Comparison of ENCODE assay signal across 8 cellular contexts in the genomic region with DNA sequence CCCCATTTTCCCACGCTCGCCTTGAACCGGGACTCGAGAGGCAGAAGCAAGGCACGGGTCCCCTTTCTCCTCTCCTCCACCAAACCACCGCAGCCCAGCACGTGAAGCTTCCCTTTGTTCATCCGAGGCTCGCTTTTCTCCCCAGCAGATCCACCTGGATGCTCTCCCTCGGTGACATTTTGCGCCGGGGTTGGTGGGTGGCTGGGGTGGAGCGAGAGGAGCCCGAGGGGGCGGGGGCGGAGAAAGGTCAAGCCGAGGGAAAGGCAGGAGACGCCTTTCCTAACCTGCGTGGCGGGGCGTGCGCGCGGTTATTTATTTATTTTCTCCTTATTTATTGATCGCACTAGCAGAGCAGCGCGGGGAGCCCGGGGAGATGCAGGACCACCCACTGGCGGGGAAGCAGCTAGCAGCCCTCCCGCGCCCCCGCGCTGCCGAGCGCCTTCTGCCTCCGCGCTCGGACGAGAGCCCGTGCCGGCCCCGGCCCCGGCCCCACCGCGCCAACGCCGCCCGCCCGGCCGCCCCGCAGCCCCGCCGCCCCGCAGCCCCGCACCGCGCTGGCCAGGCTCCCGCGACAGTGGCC. TPM values are rescaled to one million over a fixed set of nuclear protein-coding genes. Genes with fewer than 3 reads are reported as not detected.
DNase-seq lines count a peak whose midpoint lies in the region; ATAC-seq lines count a peak whose summit lies in the region.

KCND2 (plus strand) TSS at position 280 of the 580 bp plus-strand sequence.

- DNase-seq in DMS153 treated with DMSO at 0.1 percent for 48 hours (lab: John Stamatoyannopoulos, UW; ENCODE audit: unreplicated experiment), result peak; percentile 4
- DNase-seq in DMS153 (lab: John Stamatoyannopoulos, UW), result no peak
- DNase-seq in NCI-H2029 (lab: John Stamatoyannopoulos, UW), result peak; percentile 51
- peak; percentile 1 for DNase-seq in dermis blood vessel endothelial cell
- peak; percentile 10 for DNase-seq in mucosa of gallbladder (ENCODE audit: low spot score)
- DNase-seq in 8988T, result no peak
- no peak for DNase-seq in stimulated activated CD4-positive, alpha-beta T cell treated with anti-CD3 and anti-CD28 coated beads, Interleukin-12 subunit alpha, Interleukin-12 subunit beta, amount 100 ng/mL, for 4 hours

- peak; percentile 24 for ATAC-seq in HG02588 (IDR thresholded peaks at IDR 0.05; ENCODE audit: unreplicated experiment)

RNA-seq across cellular contexts. Expression of gene KCND2, which starts in this region (rescaled TPM):
- total RNA-seq in dermis blood vessel endothelial cell (0.14 and 0.17 TPM in 2 replicates), mucosa of gallbladder (6.0 TPM)

Comparison
In these comparisons a context has a peak if more than half of its experiments do, and no peak if none do; other contexts are left out.
1. DNase-seq: peak in DMS153 treated with DMSO at 0.1 percent for 48 hours (single experiment), NCI-H2029 (single experiment) and mucosa of gallbladder (single experiment); none in DMS153 (single experiment), 8988T (single experiment) and stimulated activated CD4-positive, alpha-beta T cell treated with anti-CD3 and anti-CD28 coated beads, Interleukin-12 subunit alpha, Interleukin-12 subunit beta, amount 100 ng/mL, for 4 hours (single experiment).
2. Peak in DNase-seq in dermis blood vessel endothelial cell; RNA of the gene not detected or under 1 TPM.